In genomic region chr4:76197971-76198410, GRCh38 we compare ENCODE assay signal across 1 cellular context.
TF ChIP-seq lines count a peak whose summit lies in the region.

No MANE protein-coding gene starts in this region.

TF ChIP-seq in endothelial cell of umbilical vein, 7 proteins besides CTCF, POLR2A, EP300 and RAD21 (continued from another document):
- TF ChIP-seq MYC (IDR thresholded peaks at IDR 0.05; ENCODE audit: low read depth, low read length) (no peak), POLR2AphosphoS5 (IDR thresholded peaks at IDR 0.05; ENCODE audit: insufficient read depth, low read depth, low read length) (no peak), GATA2 (IDR thresholded peaks at IDR 0.05; ENCODE audit: insufficient read depth, insufficient read length, low read depth, low read length) (no peak)
